ENCODE assay signal across 8 cellular contexts in the genomic region with DNA sequence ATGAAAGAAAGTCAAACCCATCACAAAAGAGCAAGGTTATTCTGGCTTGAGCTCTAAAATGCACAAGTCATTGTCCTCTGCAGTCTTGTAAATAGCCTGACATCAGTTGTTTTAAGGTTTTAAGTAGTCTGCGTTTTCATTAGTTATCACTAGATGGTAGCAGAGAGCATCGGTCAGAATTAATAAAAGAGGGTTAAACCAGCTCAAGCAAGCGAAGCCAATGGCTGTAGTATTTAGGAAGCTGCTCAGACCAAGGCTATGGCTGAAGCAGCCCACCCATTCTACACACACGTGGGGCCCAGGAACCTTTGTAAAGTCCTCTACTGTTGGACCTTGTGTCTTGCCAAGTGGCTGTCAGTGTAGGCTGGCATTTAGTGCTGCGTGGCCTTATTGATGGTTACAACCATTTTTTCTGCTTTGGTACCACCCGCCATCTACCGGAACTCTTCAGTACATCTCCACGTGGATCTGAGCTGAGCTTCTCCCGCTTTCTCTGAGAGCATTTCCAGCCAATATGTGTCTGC. TPM values are rescaled to one million over a fixed set of nuclear protein-coding genes. Genes with fewer than 3 reads are reported as not detected.
DNase-seq lines count a peak whose midpoint lies in the region; ATAC-seq and TF ChIP-seq lines count a peak whose summit lies in the region.

No MANE protein-coding gene starts in this region.

- H3K4me3 Mint-ChIP-seq in naive B cell = peak overlapping the region in 4 of 8 donors; percentile 1 to 61 (median 8)

- H3K27ac ChIP-seq in 22Rv1 = no peak overlapping the region

- peaks cover 11 to 19% (median 18%) of the 10 kb centered on the region in 3 donors for H3K4me1 Mint-ChIP-seq in naive B cell

- no peak for TF ChIP-seq POLR2A in NB4 (IDR thresholded peaks at IDR 0.05; ENCODE audit: extremely low read depth, insufficient read length)

- H3K4me3 ChIP-seq in NB4 (ENCODE audit: low read depth, low read length) (no peak overlapping the region), epithelial cell of proximal tubule (ENCODE audit: low read depth, low read length) (no peak overlapping the region)

- ATAC-seq in naive B cell (ENCODE audit: low read depth in 2 of 2) (peak; percentile 21 to 26), HG02798 (IDR thresholded peaks at IDR 0.05; ENCODE audit: poor library complexity, unreplicated experiment) (no peak), HG02981 (IDR thresholded peaks at IDR 0.05; ENCODE audit: unreplicated experiment) (no peak)

- peaks cover 0 to 2% (median 0%) of the 10 kb centered on the region in 7 donors for H3K9me3 Mint-ChIP-seq in naive B cell

- peak; percentile 86 for TF ChIP-seq CTCF in 22Rv1 (IDR thresholded peaks at IDR 0.05)
- peak; percentile 16 for TF ChIP-seq CTCF in NB4 (IDR thresholded peaks at IDR 0.05; ENCODE audit: low read depth, low read length)
- TF ChIP-seq CTCF in epithelial cell of proximal tubule (conservative IDR thresholded peaks at IDR 0.05; ENCODE audit: low read depth, low read length) = peak; percentile 63

- no peaks in the 10 kb centered on the region for H3K36me3 Mint-ChIP-seq in naive B cell

- H3K27ac Mint-ChIP-seq in naive B cell = peak overlapping the region in 5 of 6 donors; percentile 2 to 92 (median 51)

- in situ Hi-C loops in SK-MEL-5 (cut with HindIII; ENCODE audit: low pct_unique_long_range_greater_than_20kb, low sequenced_read_pairs) = no loop called here

- DNase-seq in ELR (ENCODE audit: low read depth) = peak; percentile 73
- DNase-seq in NB4 (ENCODE audit: low read depth) = peak; percentile 73
- peak; percentile 83 for DNase-seq in SK-MEL-5 (ENCODE audit: low read depth, low spot score)
- DNase-seq in epithelial cell of proximal tubule (ENCODE audit: low read depth) = peak; percentile 29
- peak; percentile 35 for DNase-seq in naive B cell

- H3K27me3 Mint-ChIP-seq in naive B cell = peaks cover 0 to 5% (median 4%) of the 10 kb centered on the region in 3 donors

RNA-seq across cellular contexts. Expression of a gene that starts 13.3 kb away (rescaled TPM):
- total RNA-seq in SK-MEL-5 (2014; rRNA removed; shearing (Covaris generic)) = 4.1 and 6.6 TPM in 2 replicates
- 2.7 and 3.2 TPM in 2 replicates for polyA plus RNA-seq in SK-MEL-5 (2015; cell fraction: cytosol; rRNA removed)
- polyA plus RNA-seq in SK-MEL-5 (2015; cell fraction: nucleus; rRNA removed) = 4.7 and 11.5 TPM in 2 replicates
- total RNA-seq in epithelial cell of proximal tubule = 2.7 and 4.5 TPM in 2 replicates
- polyA plus RNA-seq in naive B cell (ENCODE audit: low read depth in 6 of 6) = 1 to 10 TPM; 2.9 to 5.5 (median 3.6) TPM

RNA-seq across cellular contexts. Expression of a gene that starts 20.3 kb away (rescaled TPM):
- total RNA-seq in SK-MEL-5 (2014; rRNA removed; shearing (Covaris generic)) = 0.05 TPM in 1 of 2 replicates, not detected in the other
- not detected in 2 replicates for polyA plus RNA-seq in SK-MEL-5 (2015; cell fraction: cytosol; rRNA removed)
- polyA plus RNA-seq in SK-MEL-5 (2015; cell fraction: nucleus; rRNA removed) = not detected in 2 replicates
- 0.06 TPM in 1 of 2 replicates, not detected in the other for total RNA-seq in epithelial cell of proximal tubule
- polyA plus RNA-seq in naive B cell (ENCODE audit: low read depth in 6 of 6) = not detected

RNA-seq across cellular contexts. Expression of a gene that starts 46.2 kb away (rescaled TPM):
- total RNA-seq in SK-MEL-5 (2014; rRNA removed; shearing (Covaris generic)) = 4.5 and 4.9 TPM in 2 replicates
- polyA plus RNA-seq in SK-MEL-5 (2015; cell fraction: cytosol; rRNA removed) = 1.5 and 1.6 TPM in 2 replicates
- 3.9 and 5.1 TPM in 2 replicates for polyA plus RNA-seq in SK-MEL-5 (2015; cell fraction: nucleus; rRNA removed)
- total RNA-seq in epithelial cell of proximal tubule = 2.9 and 3.3 TPM in 2 replicates
- 1 to 10 TPM; 1.8 to 6.7 (median 4.5) TPM for polyA plus RNA-seq in naive B cell (ENCODE audit: low read depth in 6 of 6)

RNA-seq across cellular contexts. Expression of a gene that starts 57.3 kb away (rescaled TPM):
- total RNA-seq in SK-MEL-5 (2014; rRNA removed; shearing (Covaris generic)) = 2.3 and 3.5 TPM in 2 replicates
- 1.7 and 1.8 TPM in 2 replicates for polyA plus RNA-seq in SK-MEL-5 (2015; cell fraction: cytosol; rRNA removed)
- 2.7 and 4.1 TPM in 2 replicates for polyA plus RNA-seq in SK-MEL-5 (2015; cell fraction: nucleus; rRNA removed)
- 1.6 and 2.6 TPM in 2 replicates for total RNA-seq in epithelial cell of proximal tubule
- polyA plus RNA-seq in naive B cell (ENCODE audit: low read depth in 6 of 6) = 1 to 10 TPM in 3 of 6 donors, under 1 TPM in 2, not detected in 1; 0.45 to 3.7 (median 1.1) TPM

Comparison
In these comparisons a context has a peak if more than half of its experiments do, and no peak if none do; other contexts are left out.
1. CTCF ChIP-seq: peak in every context shown above with its lines; median percentile 86 in 22Rv1; 63 in epithelial cell of proximal tubule; 16 in NB4.
2. DNase-seq: peak in every context shown above with its lines; median percentile 83 in SK-MEL-5; 73 in ELR; 73 in NB4; 35 in naive B cell; 29 in epithelial cell of proximal tubule.
3. ATAC-seq: peak in naive B cell (2 of 2); none in HG02798 (single experiment) and HG02981 (single experiment).